16 cellular contexts compared by ENCODE assay signal in genomic region chr9:100204796-100205195, GRCh38.
"Had no signal": no experiment of that assay in that cellular context is flagged by ENCODE, and none has a peak within 500 bp of the region (broad histone marks: within the 10 kb centered on the region; RNA-seq: fewer than 3 reads in every experiment).

No MANE protein-coding gene starts in this region.

- H3K27me3 ChIP-seq: body of pancreas, colonic mucosa, heart left ventricle, pancreas had no signal

- H3K27ac ChIP-seq: body of pancreas, colonic mucosa, heart left ventricle, pancreas, thoracic aorta, VCaP had no signal

- H3K4me3 Mint-ChIP-seq: immature natural killer cell; naive B cell; stimulated activated effector memory CD8-positive, alpha-beta T cell treated with anti-CD3 and anti-CD28 coated beads, Interleukin-12 subunit alpha, Interleukin-12 subunit beta, amount 100 ng/mL, for 72 hours had no signal

- H3K36me3 ChIP-seq: colonic mucosa, heart left ventricle, pancreas, thoracic aorta had no signal

- H3K36me3 Mint-ChIP-seq: stimulated activated effector memory CD8-positive, alpha-beta T cell treated with anti-CD3 and anti-CD28 coated beads, Interleukin-12 subunit alpha, Interleukin-12 subunit beta, amount 100 ng/mL, for 72 hours had no signal

- H3K9me3 Mint-ChIP-seq: activated naive CD4-positive, alpha-beta T cell treated with anti-CD3 and anti-CD28 coated beads, Interleukin-2, amount 50 U/mL, for 72 hours; immature natural killer cell; stimulated activated effector memory CD8-positive, alpha-beta T cell treated with anti-CD3 and anti-CD28 coated beads, Interleukin-12 subunit alpha, Interleukin-12 subunit beta, amount 100 ng/mL, for 72 hours had no signal

- H3K9me3 ChIP-seq: body of pancreas, colonic mucosa, pancreas, thoracic aorta had no signal

- H3K4me1 ChIP-seq: body of pancreas, colonic mucosa had no signal

- H3K4me3 ChIP-seq: body of pancreas, colonic mucosa, heart left ventricle, lung, pancreas, thoracic aorta had no signal

- ATAC-seq: activated naive CD4-positive, alpha-beta T cell treated with anti-CD3 and anti-CD28 coated beads, Interleukin-2, amount 50 U/mL, for 72 hours; body of pancreas; heart left ventricle; left colon; pancreas; stimulated activated effector memory CD8-positive, alpha-beta T cell treated with anti-CD3 and anti-CD28 coated beads, Interleukin-12 subunit alpha, Interleukin-12 subunit beta, amount 100 ng/mL, for 72 hours had no signal

- DNase-seq: activated CD4-positive, alpha-beta T cell treated with anti-CD3 and anti-CD28 coated beads, Interleukin-2, amount 50 U/mL, for 48 hours; body of pancreas; central memory CD4-positive, alpha-beta T cell; colonic mucosa; foreskin melanocyte; heart left ventricle; immature natural killer cell; left colon; naive B cell; pancreas; stimulated activated CD4-positive, alpha-beta T cell treated with anti-CD3 and anti-CD28 coated beads, Interleukin-12 subunit alpha, Interleukin-12 subunit beta, amount 100 ng/mL, for 4 hours had no signal

- H3K27me3 Mint-ChIP-seq: naive B cell had no signal

- H3K27ac Mint-ChIP-seq: activated naive CD4-positive, alpha-beta T cell treated with anti-CD3 and anti-CD28 coated beads, Interleukin-2, amount 50 U/mL, for 72 hours; immature natural killer cell; naive B cell; stimulated activated effector memory CD8-positive, alpha-beta T cell treated with anti-CD3 and anti-CD28 coated beads, Interleukin-12 subunit alpha, Interleukin-12 subunit beta, amount 100 ng/mL, for 72 hours had no signal
